ENCODE assay signal across 20 cellular contexts in the genomic region with DNA sequence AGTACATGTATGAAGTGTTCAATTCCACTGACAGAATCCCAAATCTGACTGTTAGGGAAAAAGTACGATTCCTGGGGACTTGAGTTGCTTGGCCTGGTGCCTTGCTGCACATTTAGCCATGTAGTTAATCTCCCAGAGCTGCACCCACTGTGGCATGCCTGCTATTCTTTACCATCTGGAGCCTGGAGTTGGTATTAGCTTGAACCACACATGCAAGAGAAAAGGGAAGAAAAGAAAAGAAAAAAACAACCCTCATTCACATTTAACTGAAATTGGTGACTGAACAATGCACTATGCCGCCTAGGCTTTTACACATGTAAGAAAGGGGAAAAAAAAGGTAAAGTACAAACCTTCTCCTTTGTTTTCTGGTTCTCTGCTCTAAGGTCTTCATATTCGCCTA.
"Had no signal": no experiment of that assay in that cellular context is flagged by ENCODE, and none has a peak within 500 bp of the region (broad histone marks: within the 10 kb centered on the region; RNA-seq: fewer than 3 reads in every experiment).

No MANE protein-coding gene starts in this region.

- H3K27ac ChIP-seq: foreskin keratinocyte, left ventricle myocardium inferior, right atrium auricular region, suprapubic skin, vagina, WERI-Rb-1 had no signal

- H3K27me3 ChIP-seq: foreskin keratinocyte, right atrium auricular region, suprapubic skin, vagina had no signal

- DNase-seq: activated CD4-positive, alpha-beta T cell treated with anti-CD3 and anti-CD28 coated beads, Interleukin-2, amount 50 U/mL, for 4 hours; activated gamma-delta T cell; dermis blood vessel endothelial cell; foreskin keratinocyte; glutamatergic neuron; hippocampal formation; left ventricle myocardium inferior; mammary epithelial cell; small intestine; stimulated activated CD4-positive, alpha-beta T cell treated with anti-CD3 and anti-CD28 coated beads, Interleukin-15, amount 100 ng/mL, for 24 hours; stimulated activated CD4-positive, alpha-beta T cell treated with anti-CD3 and anti-CD28 coated beads, Interleukin-2, amount 100 ng/mL, for 48 hours; T-helper 2 cell; trophoblast cell; WERI-Rb-1 had no signal

- H3K9me3 Mint-ChIP-seq: activated naive CD4-positive, alpha-beta T cell treated with anti-CD3 and anti-CD28 coated beads, Interleukin-2, amount 50 U/mL, for 24 hours; stimulated activated naive CD8-positive, alpha-beta T cell treated with anti-CD3 and anti-CD28 coated beads, Interleukin-15, Interleukin-2, amounts not matched to agents 100 ng/mL and 50 ng/mL, for 24 hours had no signal

- H3K36me3 Mint-ChIP-seq: activated naive CD4-positive, alpha-beta T cell treated with anti-CD3 and anti-CD28 coated beads, Interleukin-2, amount 50 U/mL, for 24 hours had no signal

- H3K36me3 ChIP-seq: right atrium auricular region, vagina had no signal

- H3K9me3 ChIP-seq: left ventricle myocardium inferior, right atrium auricular region, suprapubic skin, vagina had no signal

- ATAC-seq: foreskin keratinocyte had no signal

- H3K27ac Mint-ChIP-seq: activated naive CD4-positive, alpha-beta T cell treated with anti-CD3 and anti-CD28 coated beads, Interleukin-2, amount 50 U/mL, for 24 hours; progenitor cell of endocrine pancreas; stimulated activated naive CD8-positive, alpha-beta T cell treated with anti-CD3 and anti-CD28 coated beads, Interleukin-15, Interleukin-2, amounts not matched to agents 100 ng/mL and 50 ng/mL, for 24 hours had no signal

- H3K4me1 Mint-ChIP-seq: activated naive CD4-positive, alpha-beta T cell treated with anti-CD3 and anti-CD28 coated beads, Interleukin-2, amount 50 U/mL, for 24 hours had no signal

- H3K4me3 ChIP-seq: left ventricle myocardium inferior, right atrium auricular region, suprapubic skin, vagina had no signal

- H3K4me3 Mint-ChIP-seq: activated naive CD4-positive, alpha-beta T cell treated with anti-CD3 and anti-CD28 coated beads, Interleukin-2, amount 50 U/mL, for 24 hours; stimulated activated naive CD8-positive, alpha-beta T cell treated with anti-CD3 and anti-CD28 coated beads, Interleukin-15, Interleukin-2, amounts not matched to agents 100 ng/mL and 50 ng/mL, for 24 hours had no signal

- H3K4me1 ChIP-seq: left ventricle myocardium inferior, right atrium auricular region, suprapubic skin, vagina had no signal

- H3K27me3 Mint-ChIP-seq: progenitor cell of endocrine pancreas had no signal
